ENCODE assay signal across 8 cellular contexts in genomic region chr12:51814311-51815088, GRCh38. TPM values are rescaled to one million over a fixed set of nuclear protein-coding genes. Genes with fewer than 3 reads are reported as not detected.
A peak's percentile ranks its signal among the peaks of the same experiment; 100 is the strongest.
DNase-seq lines count a peak whose midpoint lies in the region; ATAC-seq and TF ChIP-seq lines count a peak whose summit lies in the region.

No MANE protein-coding gene starts in this region.

- H3K9me3 Mint-ChIP-seq in T-cell = no peaks in the 10 kb centered on the region

- no peaks in the 10 kb centered on the region for H3K36me3 ChIP-seq in BE2C
- no peaks in the 10 kb centered on the region for H3K36me3 ChIP-seq in left ventricle myocardium inferior
- H3K36me3 ChIP-seq in urinary bladder (ENCODE audit: insufficient read depth) = no peaks in the 10 kb centered on the region

- peak; percentile 88 for DNase-seq in BE2C
- peak in 33 of 34 experiments; percentile 27 to 74 (median 55) for DNase-seq in T-cell
- peak; percentile 46 for DNase-seq in amniotic stem cell (lab: John Stamatoyannopoulos, UW)
- DNase-seq in left ventricle myocardium inferior = peak; percentile 81
- peak; percentile 96 for DNase-seq in posterior vena cava (ENCODE audit: low spot score)

- WGBS in urinary bladder = 3% methylated on average over 100 of the region's 100 CpGs

- no peaks in the 10 kb centered on the region for H3K27me3 ChIP-seq in BE2C
- peaks cover 41% of the 10 kb centered on the region for H3K27me3 ChIP-seq in left ventricle myocardium inferior (ENCODE audit: low read depth)

- TF ChIP-seq CTCF in BE2C (IDR thresholded peaks at IDR 0.05; ENCODE audit: low read depth, low read length) (peak; percentile 52), left ventricle myocardium inferior (IDR thresholded peaks at IDR 0.05; ENCODE audit: borderline replicate concordance) (peak; percentile 73)

- H3K4me1 Mint-ChIP-seq in T-cell = peaks cover 9 to 12% (median 12%) of the 10 kb centered on the region in 3 donors

- H3K36me3 Mint-ChIP-seq in T-cell = no peaks in the 10 kb centered on the region

- intact Hi-C loops in left ventricle myocardium inferior (cut with micrococcal nuclease) = no loop called here
- intact Hi-C loops in posterior vena cava (cut with DNase I) = no loop called here

- peak; percentile 56 for ATAC-seq in HG03354 (IDR thresholded peaks at IDR 0.05; ENCODE audit: poor library complexity, severe bottlenecking, unreplicated experiment)
- ATAC-seq in T-cell (replicated peaks in 1 of 4) = peak; percentile 93 to 94 (median 94)
- ATAC-seq in HG03175 (IDR thresholded peaks at IDR 0.05; ENCODE audit: unreplicated experiment) = no peak

- H3K4me3 ChIP-seq in BE2C (ENCODE audit: low read depth, low read length) (peak overlapping the region; percentile 68), left ventricle myocardium inferior (peak overlapping the region; percentile 67), urinary bladder (ENCODE audit: low read depth, low read length) (peak overlapping the region; percentile 58)

- POLR2A ChIA-PET in T-cell (lab: Charles Lee) = interaction anchor here in 1 of 2 donors (0.8 kb wide), 1 partner anchor 230 kb away, joined by 3 read pairs; no protein-coding TSS in a partner anchor

- CTCF ChIA-PET in T-cell (lab: Charles Lee) = interaction anchor here in 1 of 2 donors (0.6 to 1.0 kb wide), 3 partner anchors 9 to 1730 kb away, joined by 3 to 5 read pairs (median 3); no protein-coding TSS in a partner anchor

- H3K4me3 Mint-ChIP-seq in T-cell = peak overlapping the region; percentile 75 to 84 (median 78)

- H3K27ac Mint-ChIP-seq in T-cell = peak overlapping the region in 1 of 2 donors; percentile 58

- no peaks in the 10 kb centered on the region for H3K9me3 ChIP-seq in BE2C
- H3K9me3 ChIP-seq in left ventricle myocardium inferior (replicated peaks) = no peaks in the 10 kb centered on the region

- H3K27ac ChIP-seq in left ventricle myocardium inferior (replicated peaks) (peak overlapping the region; percentile 87), urinary bladder (ENCODE audit: low read depth) (peak overlapping the region; percentile 54)

- H3K4me1 ChIP-seq in BE2C (no peaks in the 10 kb centered on the region; the same call in 1 of the 2 replicates), left ventricle myocardium inferior (peaks cover 28% of the 10 kb centered on the region), urinary bladder (ENCODE audit: insufficient read depth) (no peaks in the 10 kb centered on the region)

- H3K27me3 Mint-ChIP-seq in T-cell = peaks cover 0 to 5% of the 10 kb centered on the region in 2 donors

RNA-seq across cellular contexts. Expression of gene FIGNL2, which starts 34.0 kb away (rescaled TPM):
- 0.94 TPM for polyA plus RNA-seq in BE2C (2012; ENCODE audit: insufficient read depth, insufficient read length, low read depth)
- total RNA-seq in T-cell = 1 to 10 TPM; 1.3 to 2.0 (median 1.6) TPM
- 0.30 TPM for total RNA-seq in left ventricle myocardium inferior
- total RNA-seq in posterior vena cava = 1 to 10 TPM in 1 of 2 donors, under 1 TPM in 1; 0.60 to 1.0 TPM
- 0.53 TPM for total RNA-seq in urinary bladder
- polyA plus RNA-seq in urinary bladder = 0.33 TPM

Comparison
In these comparisons a context has a peak if more than half of its experiments do, and no peak if none do; other contexts are left out.
1. DNase-seq: peak in every context shown above with its lines; median percentile 96 in posterior vena cava; 88 in BE2C; 81 in left ventricle myocardium inferior; 55 in T-cell; 46 in amniotic stem cell.